1 cellular context compared by ENCODE assay signal in the genomic region with DNA sequence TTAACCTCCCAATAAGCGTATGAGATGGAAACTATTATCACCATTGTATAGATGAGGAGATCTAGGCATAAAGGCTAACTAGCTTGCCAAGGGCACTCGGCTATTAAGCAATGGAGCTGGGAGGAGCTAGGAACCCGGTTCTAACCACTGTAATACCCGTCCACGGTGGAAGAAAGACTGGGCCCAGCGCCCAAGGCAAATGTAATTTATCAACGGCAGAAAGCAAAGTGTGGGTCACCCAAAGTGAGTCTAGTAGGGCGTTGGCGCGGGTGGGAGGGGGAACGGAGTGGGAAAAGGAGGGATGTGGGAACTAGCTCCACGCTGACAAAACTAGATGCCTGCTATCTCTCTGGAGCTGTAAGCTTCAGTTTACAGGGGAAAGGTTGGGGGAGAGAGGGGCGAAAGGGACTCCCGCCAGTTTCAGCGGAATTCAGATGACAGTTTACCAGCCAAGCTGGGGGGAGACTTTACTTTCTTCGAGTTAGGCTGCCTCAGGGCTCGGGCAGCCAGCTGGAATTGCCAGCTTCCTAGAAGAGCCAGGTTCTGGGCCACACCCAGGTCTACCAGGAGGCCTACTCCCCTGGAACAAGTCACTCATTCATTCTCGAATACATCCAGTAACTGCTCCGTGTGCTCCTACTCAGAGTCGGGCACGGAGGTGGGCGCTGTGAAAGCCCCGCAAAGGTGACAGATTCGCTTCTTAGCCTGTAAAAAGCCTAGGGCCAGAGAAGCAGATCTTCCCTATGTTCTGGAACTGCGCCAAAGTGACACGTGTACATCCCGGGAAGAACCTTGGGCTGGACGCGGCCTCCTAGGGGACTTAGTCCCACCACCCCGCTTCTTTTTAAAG.
TF ChIP-seq lines count a peak whose summit lies in the region.

No MANE protein-coding gene starts in this region.

TF ChIP-seq in IMR-90, 13 proteins besides CTCF, POLR2A, EP300 and RAD21:
- TF ChIP-seq SMC3 (IDR thresholded peaks at IDR 0.05; ENCODE audit: low read depth, low read length) (no peak), BHLHE40 (IDR thresholded peaks at IDR 0.05; ENCODE audit: low read depth, low read length) (peak; percentile 17; the same call in 1 of the 2 replicates), RFX5 (IDR thresholded peaks at IDR 0.05; ENCODE audit: low read depth, low read length) (no peak), CEBPB (IDR thresholded peaks at IDR 0.05; ENCODE audit: low read depth, low read length) (peak; percentile 90), MXI1 (IDR thresholded peaks at IDR 0.05; ENCODE audit: borderline replicate concordance, low read depth, low read length) (peak; percentile 66; the same call in 1 of the 2 replicates), CHD1 (IDR thresholded peaks at IDR 0.05; ENCODE audit: low read depth, low read length) (peak; percentile 82; the same call in 1 of the 2 replicates), RCOR1 (IDR thresholded peaks at IDR 0.05; ENCODE audit: insufficient replicate concordance, low read length) (no peak)
